23 cellular contexts compared by ENCODE assay signal in genomic region chr11:75246673-75247350, GRCh38. TPM values are rescaled to one million over a fixed set of nuclear protein-coding genes. Genes with fewer than 3 reads are reported as not detected.
"Had no signal": no experiment of that assay in that cellular context is flagged by ENCODE, and none has a peak within 500 bp of the region (broad histone marks: within the 10 kb centered on the region; RNA-seq: fewer than 3 reads in every experiment).

No MANE protein-coding gene starts in this region.

- H3K9me3 Mint-ChIP-seq: activated naive CD4-positive, alpha-beta T cell treated with anti-CD3 and anti-CD28 coated beads for 36 hours; activated naive CD8-positive, alpha-beta T cell treated with anti-CD3 and anti-CD28 coated beads, Interleukin-2, amount 50 U/mL, for 24 hours; activated T-helper 2 cell treated with anti-CD3 and anti-CD28 coated beads, Interferon-gamma antibody, Interleukin-2, Interleukin-4, amounts not matched to agents 10 μg/mL and 5 μg/mL and 100 μg/mL, durations not matched to agents 14 hours and 24 hours and 36 hours; mesothelial cell of epicardium; naive thymus-derived CD8-positive, alpha-beta T cell; stimulated activated effector memory CD8-positive, alpha-beta T cell treated with anti-CD3 and anti-CD28 coated beads, Interleukin-12 subunit alpha, Interleukin-12 subunit beta, amount 100 ng/mL, for 72 hours; stimulated activated naive CD8-positive, alpha-beta T cell treated with anti-CD3 and anti-CD28 coated beads, Interleukin-15, amount 100 ng/mL, for 72 hours; T-cell; T-helper 2 cell treated with Interferon-gamma antibody and Interleukin-4, amounts not matched to agents 5 μg/mL and 100 μg/mL, for 36 hours had no signal

- H3K4me3 ChIP-seq: heart left ventricle, left lung, SJCRH30 had no signal

- H3K4me3 Mint-ChIP-seq: activated naive CD4-positive, alpha-beta T cell treated with anti-CD3 and anti-CD28 coated beads for 36 hours; activated naive CD8-positive, alpha-beta T cell treated with anti-CD3 and anti-CD28 coated beads, Interleukin-2, amount 50 U/mL, for 24 hours; mesothelial cell of epicardium; stimulated activated effector memory CD8-positive, alpha-beta T cell treated with anti-CD3 and anti-CD28 coated beads, Interleukin-12 subunit alpha, Interleukin-12 subunit beta, amount 100 ng/mL, for 72 hours; stimulated activated naive CD8-positive, alpha-beta T cell treated with anti-CD3 and anti-CD28 coated beads, Interleukin-15, amount 100 ng/mL, for 72 hours; T-cell; T-helper 2 cell treated with Interferon-gamma antibody and Interleukin-4, amounts not matched to agents 5 μg/mL and 100 μg/mL, for 36 hours had no signal

- H3K27ac Mint-ChIP-seq: activated naive CD4-positive, alpha-beta T cell treated with anti-CD3 and anti-CD28 coated beads for 36 hours; activated naive CD8-positive, alpha-beta T cell treated with anti-CD3 and anti-CD28 coated beads, Interleukin-2, amount 50 U/mL, for 24 hours; activated T-helper 2 cell treated with anti-CD3 and anti-CD28 coated beads, Interferon-gamma antibody, Interleukin-2, Interleukin-4, amounts not matched to agents 10 μg/mL and 5 μg/mL and 100 μg/mL, durations not matched to agents 14 hours and 24 hours and 36 hours; mesothelial cell of epicardium; progenitor cell of endocrine pancreas; stimulated activated effector memory CD8-positive, alpha-beta T cell treated with anti-CD3 and anti-CD28 coated beads, Interleukin-12 subunit alpha, Interleukin-12 subunit beta, amount 100 ng/mL, for 72 hours; T-cell; T-helper 2 cell treated with Interferon-gamma antibody and Interleukin-4, amounts not matched to agents 5 μg/mL and 100 μg/mL, for 36 hours had no signal

- H3K27ac ChIP-seq: heart left ventricle, left lung, SJCRH30 had no signal

- ATAC-seq: activated naive CD8-positive, alpha-beta T cell treated with anti-CD3 and anti-CD28 coated beads, Interleukin-2, amount 50 U/mL, for 24 hours; heart left ventricle; left lung; naive thymus-derived CD8-positive, alpha-beta T cell; stimulated activated effector memory CD8-positive, alpha-beta T cell treated with anti-CD3 and anti-CD28 coated beads, Interleukin-12 subunit alpha, Interleukin-12 subunit beta, amount 100 ng/mL, for 72 hours; stimulated activated naive CD8-positive, alpha-beta T cell treated with anti-CD3 and anti-CD28 coated beads, Interleukin-15, amount 100 ng/mL, for 72 hours; T-cell had no signal

- H3K27me3 ChIP-seq: SJCRH30 had no signal

- FAIRE-seq: endometrium, TTC549 had no signal

- DNase-seq: activated CD4-positive, alpha-beta T cell treated with anti-CD3 and anti-CD28 coated beads for 1 hour; activated CD4-positive, alpha-beta T cell treated with anti-CD3 and anti-CD28 coated beads, Interleukin-2, amount 50 U/mL, for 1 hour; activated naive CD4-positive, alpha-beta T cell treated with anti-CD3 and anti-CD28 coated beads for 36 hours; activated naive CD8-positive, alpha-beta T cell treated with anti-CD3 and anti-CD28 coated beads, Interleukin-2, amount 50 U/mL, for 24 hours; SJCRH30; stimulated activated CD4-positive, alpha-beta T cell treated with anti-CD3 and anti-CD28 coated beads, Interleukin-12 subunit alpha, Interleukin-12 subunit beta, amount 100 ng/mL, for 4 hours; stimulated activated naive CD8-positive, alpha-beta T cell treated with anti-CD3 and anti-CD28 coated beads, Interleukin-15, amount 100 ng/mL, for 72 hours; trophoblast cell had no signal

- H3K36me3 ChIP-seq: heart left ventricle, left lung, SJCRH30 had no signal

- H3K9me3 ChIP-seq: heart left ventricle, left lung, SJCRH30 had no signal

- H3K36me3 Mint-ChIP-seq: mesothelial cell of epicardium; stimulated activated effector memory CD8-positive, alpha-beta T cell treated with anti-CD3 and anti-CD28 coated beads, Interleukin-12 subunit alpha, Interleukin-12 subunit beta, amount 100 ng/mL, for 72 hours; T-cell had no signal

RNA-seq across cellular contexts. Expression of gene TPBGL, which starts 6.2 kb away (rescaled TPM):
- total RNA-seq: activated naive CD4-positive, alpha-beta T cell treated with anti-CD3 and anti-CD28 coated beads for 36 hours; epithelial cell of proximal tubule; fibroblast of villous mesenchyme; lung microvascular endothelial cell; osteoblast; progenitor cell of endocrine pancreas; SJCRH30 had no signal
